ENCODE assay signal across 15 cellular contexts in genomic region chr22:23110190-23110921, GRCh38. TPM values are rescaled to one million over a fixed set of nuclear protein-coding genes. Genes with fewer than 3 reads are reported as not detected.
DNase-seq lines count a peak whose midpoint lies in the region; ATAC-seq and TF ChIP-seq lines count a peak whose summit lies in the region.
"Had no signal": no experiment of that assay in that cellular context is flagged by ENCODE, and none has a peak within 500 bp of the region (broad histone marks: within the 10 kb centered on the region; RNA-seq: fewer than 3 reads in every experiment).

No MANE protein-coding gene starts in this region.

- BruUV-seq in OCI-LY7 (replicated peaks; lab: Mats Ljungman, UMichigan): no TSS peak

- H3K27me3 ChIP-seq in BLaER1: no peaks in the 10 kb centered on the region
- H3K27me3 ChIP-seq: adrenal gland had no signal

- H3K36me3 ChIP-seq in BLaER1: peaks cover 14% of the 10 kb centered on the region; the same call in 1 of the 2 replicates
- H3K36me3 ChIP-seq in OCI-LY7 (ENCODE audit: insufficient read depth, low read length): peaks cover 18% of the 10 kb centered on the region; the same call in 1 of the 2 replicates
- H3K36me3 ChIP-seq: adrenal gland had no signal

- peaks cover 27% of the 10 kb centered on the region for H3K9me3 Mint-ChIP-seq in glutamatergic neuron (ENCODE audit: unreplicated experiment)
- no peaks in the 10 kb centered on the region for H3K9me3 Mint-ChIP-seq in naive thymus-derived CD8-positive, alpha-beta T cell
- H3K9me3 Mint-ChIP-seq: activated CD4-positive, alpha-beta memory T cell treated with anti-CD3 and anti-CD28 coated beads, Interleukin-2, amount 10 ng/mL, durations not matched to agents 7 days and 5 days had no signal

- H3K27ac Mint-ChIP-seq in glutamatergic neuron (ENCODE audit: unreplicated experiment): peak overlapping the region; percentile 17
- peak overlapping the region in 1 of 10 donors; percentile 22 for H3K27ac Mint-ChIP-seq in naive thymus-derived CD8-positive, alpha-beta T cell
- H3K27ac Mint-ChIP-seq: activated CD4-positive, alpha-beta memory T cell treated with anti-CD3 and anti-CD28 coated beads, Interleukin-2, amount 10 ng/mL, durations not matched to agents 7 days and 5 days had no signal

- TF ChIP-seq CTCF in OCI-LY7 (conservative IDR thresholded peaks at IDR 0.05; ENCODE audit: low read length) (no peak), glutamatergic neuron (IDR thresholded peaks at IDR 0.05; ENCODE audit: partially characterized antibody, unreplicated experiment) (no peak)

- H3K9ac ChIP-seq in BLaER1: 0 out of 2 replicates have a peak overlapping the region, but pooled peaks have one; percentile 67

- no peaks in the 10 kb centered on the region for H3K9me3 ChIP-seq in BLaER1
- H3K9me3 ChIP-seq in OCI-LY7 (ENCODE audit: low read length): no peaks in the 10 kb centered on the region
- H3K9me3 ChIP-seq: adrenal gland had no signal

- H3K4me1 ChIP-seq in BLaER1 (peaks cover 100% of the 10 kb centered on the region), OCI-LY7 (ENCODE audit: insufficient read depth, low read length, poor library complexity, severe bottlenecking) (peaks cover 18% of the 10 kb centered on the region)

- H3K79me2 ChIP-seq in OCI-LY7 (ENCODE audit: insufficient read depth, low read depth, low read length): no peaks in the 10 kb centered on the region

- peaks cover 16% of the 10 kb centered on the region for H3K27me3 Mint-ChIP-seq in glutamatergic neuron (ENCODE audit: unreplicated experiment)
- no peaks in the 10 kb centered on the region for H3K27me3 Mint-ChIP-seq in naive thymus-derived CD8-positive, alpha-beta T cell

- H3K4me3 ChIP-seq in BLaER1 (no peak overlapping the region), OCI-LY7 (ENCODE audit: low read depth, low read length, poor library complexity, severe bottlenecking) (no peak overlapping the region)
- H3K4me3 ChIP-seq: adrenal gland, SK-N-MC had no signal

- DNase-seq in ELR (ENCODE audit: low read depth): peak; percentile 7
- DNase-seq in OCI-LY7 (ENCODE audit: low spot score): peak; percentile 20
- no peak for DNase-seq in glutamatergic neuron
- no peak for DNase-seq in stimulated activated naive CD4-positive, alpha-beta T cell (lab: John Stamatoyannopoulos, UW)
- no peak for DNase-seq in naive thymus-derived CD8-positive, alpha-beta T cell
- no peak for DNase-seq in activated gamma-delta T cell (lab: John Stamatoyannopoulos, UW)
- DNase-seq: activated CD4-positive, alpha-beta memory T cell treated with anti-CD3 and anti-CD28 coated beads, Interleukin-2, amount 10 ng/mL, durations not matched to agents 7 days and 5 days; erythroblast had no signal

- peaks cover 48% of the 10 kb centered on the region for H3K4me1 Mint-ChIP-seq in glutamatergic neuron (ENCODE audit: low read depth, unreplicated experiment)
- H3K4me1 Mint-ChIP-seq in naive thymus-derived CD8-positive, alpha-beta T cell: peaks cover 0 to 2% (median 0%) of the 10 kb centered on the region in 4 donors
- H3K4me1 Mint-ChIP-seq: activated CD4-positive, alpha-beta memory T cell treated with anti-CD3 and anti-CD28 coated beads, Interleukin-2, amount 10 ng/mL, durations not matched to agents 7 days and 5 days had no signal

- peak overlapping the region; percentile 84 for H3K27ac ChIP-seq in BLaER1
- H3K27ac ChIP-seq in OCI-LY7 (ENCODE audit: low read depth, low read length, poor library complexity, severe bottlenecking): no peak overlapping the region
- H3K27ac ChIP-seq: SK-N-MC had no signal

- H3K36me3 Mint-ChIP-seq in glutamatergic neuron (ENCODE audit: unreplicated experiment): no peaks in the 10 kb centered on the region
- H3K36me3 Mint-ChIP-seq in naive thymus-derived CD8-positive, alpha-beta T cell: no peaks in the 10 kb centered on the region

- intact Hi-C loops in OCI-LY7 (cut with micrococcal nuclease; ENCODE audit: unreplicated experiment): no loop called here

- peak overlapping the region; percentile 94 for H3K4me2 ChIP-seq in BLaER1
- no peak overlapping the region for H3K4me2 ChIP-seq in OCI-LY7 (ENCODE audit: low read length)

- CTCF ChIA-PET in OCI-LY7 (lab: Charles Lee; ENCODE audit: unreplicated experiment): interaction anchor here (0.8 to 5.2 kb wide), 2 partner anchors 150 to 156 kb away, joined by 3 to 23 read pairs; no protein-coding TSS in a partner anchor

- H3K9me2 ChIP-seq in OCI-LY7 (ENCODE audit: insufficient read depth, low read length): no peaks in the 10 kb centered on the region

- H2AFZ ChIP-seq in OCI-LY7 (ENCODE audit: low read length): no peak overlapping the region

- POLR2A ChIA-PET in OCI-LY7 (lab: Charles Lee): no interaction called here
- POLR2A ChIA-PET in naive thymus-derived CD8-positive, alpha-beta T cell (lab: Charles Lee): no interaction called here

- H3K4me3 Mint-ChIP-seq in glutamatergic neuron (ENCODE audit: unreplicated experiment): no peak overlapping the region
- H3K4me3 Mint-ChIP-seq in naive thymus-derived CD8-positive, alpha-beta T cell: no peak overlapping the region
- H3K4me3 Mint-ChIP-seq: activated CD4-positive, alpha-beta memory T cell treated with anti-CD3 and anti-CD28 coated beads, Interleukin-2, amount 10 ng/mL, durations not matched to agents 7 days and 5 days had no signal

- H4K20me1 ChIP-seq in BLaER1 (peaks cover 66% of the 10 kb centered on the region), OCI-LY7 (ENCODE audit: insufficient read depth, low read length) (no peaks in the 10 kb centered on the region)

- ATAC-seq in HG03108 (IDR thresholded peaks at IDR 0.05; ENCODE audit: unreplicated experiment): no peak
- no peak for ATAC-seq in naive thymus-derived CD8-positive, alpha-beta T cell

RNA-seq across cellular contexts. Expression of gene RSPH14, which starts 31.4 kb away (rescaled TPM):
- total RNA-seq in OCI-LY7 (2014; rRNA removed; shearing (Covaris generic)): 0.98 and 3.0 TPM in 2 replicates
- total RNA-seq in OCI-LY7 (2022): 6.1 and 7.9 TPM in 2 replicates
- 1.7 TPM for total RNA-seq in glutamatergic neuron (ENCODE audit: unreplicated experiment)
- total RNA-seq in naive thymus-derived CD8-positive, alpha-beta T cell: under 1 TPM in 1 of 2 experiments, not detected in 1; 0.77 TPM
- under 1 TPM in 1 of 3 donors, not detected in 2; 0.26 TPM for polyA plus RNA-seq in naive thymus-derived CD8-positive, alpha-beta T cell
- total RNA-seq: activated CD4-positive, alpha-beta memory T cell treated with anti-CD3 and anti-CD28 coated beads, Interleukin-2, amount 10 ng/mL, durations not matched to agents 7 days and 5 days; mononuclear cell; osteocyte had no signal
- polyA plus RNA-seq: keratinocyte had no signal

RNA-seq across cellular contexts. Expression of gene RAB36, which starts 34.9 kb away (rescaled TPM):
- total RNA-seq in OCI-LY7 (2014; rRNA removed; shearing (Covaris generic)): 0.15 and 0.41 TPM in 2 replicates
- total RNA-seq in OCI-LY7 (2022): 2.5 and 3.0 TPM in 2 replicates
- 2.0 TPM for total RNA-seq in glutamatergic neuron (ENCODE audit: unreplicated experiment)
- total RNA-seq in naive thymus-derived CD8-positive, alpha-beta T cell: 1 to 10 TPM; 1.1 to 1.2 TPM
- 1 to 10 TPM in 1 of 3 donors, under 1 TPM in 2; 0.66 to 2.0 (median 0.97) TPM for polyA plus RNA-seq in naive thymus-derived CD8-positive, alpha-beta T cell
- total RNA-seq: mononuclear cell had no signal

RNA-seq across cellular contexts. Expression of gene GNAZ, which starts 40.0 kb away (rescaled TPM):
- 36.8 and 46.4 TPM in 2 replicates for total RNA-seq in OCI-LY7 (2014; rRNA removed; shearing (Covaris generic))
- total RNA-seq in OCI-LY7 (2022) (38.5 and 42.8 TPM in 2 replicates), glutamatergic neuron (ENCODE audit: unreplicated experiment) (82.5 TPM)
- under 1 TPM; 0.30 to 0.68 TPM for total RNA-seq in naive thymus-derived CD8-positive, alpha-beta T cell
- polyA plus RNA-seq in naive thymus-derived CD8-positive, alpha-beta T cell: under 1 TPM in 1 of 3 donors, not detected in 2; 0.48 TPM

Comparison
In these comparisons a context has a peak if more than half of its experiments do, and no peak if none do; other contexts are left out.
1. DNase-seq: peak in ELR (single experiment) and OCI-LY7 (single experiment); none in glutamatergic neuron (single experiment), stimulated activated naive CD4-positive, alpha-beta T cell (0 of 6), naive thymus-derived CD8-positive, alpha-beta T cell (0 of 10) and activated gamma-delta T cell (single experiment).
2. RNA of gene GNAZ, which starts 40.0 kb away (total RNA-seq): 82.5 TPM in glutamatergic neuron (single experiment) and 36.8 to 46.4 TPM in OCI-LY7; 0.30 to 0.68 TPM in naive thymus-derived CD8-positive, alpha-beta T cell; every median in the first group is over 10 times any median in the second.